Comparison of ENCODE assay signal across 8 cellular contexts in the genomic region with DNA sequence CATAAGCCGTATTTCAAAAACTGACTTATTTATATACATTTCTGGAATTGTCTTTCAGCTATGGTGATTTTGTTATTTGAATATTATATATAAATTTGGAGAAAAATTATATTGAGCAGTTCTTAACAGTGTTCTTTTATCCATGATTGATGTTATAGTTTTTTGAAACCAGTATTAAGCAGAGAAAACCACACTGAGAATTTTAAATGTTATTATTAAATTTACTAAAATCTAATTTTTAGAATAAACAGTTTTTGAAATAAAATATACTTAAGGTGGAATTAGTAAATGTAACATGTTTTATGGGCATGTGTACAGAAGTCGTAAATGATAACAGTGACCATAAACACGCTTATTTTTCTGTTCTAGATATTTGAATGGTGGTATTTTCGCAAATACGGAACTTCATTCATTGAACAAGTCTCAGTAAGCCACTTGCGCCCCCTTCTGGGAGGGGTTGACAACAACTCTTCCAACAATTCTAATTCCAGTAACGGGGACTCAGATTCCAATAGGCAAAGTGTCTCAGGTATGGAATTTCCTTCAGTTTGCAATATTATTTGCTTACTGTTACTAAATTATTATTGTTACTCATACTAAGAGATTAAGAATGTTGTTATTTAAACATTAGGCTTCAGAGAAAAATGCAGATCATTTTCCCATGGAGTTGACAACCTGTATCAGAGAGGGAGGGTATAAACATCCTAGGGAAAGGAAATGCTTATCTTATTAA.
DNase-seq lines count a peak whose midpoint lies in the region; ATAC-seq and TF ChIP-seq lines count a peak whose summit lies in the region.

No MANE protein-coding gene starts in this region.

- TF ChIP-seq RAD21 in Ishikawa (IDR thresholded peaks at IDR 0.05; ENCODE audit: low read depth), result peak; percentile 91

- H3K36me3 ChIP-seq in gastroesophageal sphincter (no peaks in the 10 kb centered on the region), transverse colon (no peaks in the 10 kb centered on the region)

- TF ChIP-seq CTCF in gastroesophageal sphincter (IDR thresholded peaks at IDR 0.05) (peak; percentile 83 to 89 (median 84)), osteocyte (IDR thresholded peaks at IDR 0.05) (peak; percentile 92), transverse colon (IDR thresholded peaks at IDR 0.05) (peak; percentile 82 to 90 (median 84))

- no peaks in the 10 kb centered on the region for H3K9me3 Mint-ChIP-seq in activated T-helper 2 cell treated with anti-CD3 and anti-CD28 coated beads, Interferon-gamma antibody, Interleukin-2, Interleukin-4, amounts not matched to agents 10 μg/mL and 5 μg/mL and 100 μg/mL, durations not matched to agents 14 hours and 24 hours and 36 hours
- no peaks in the 10 kb centered on the region for H3K9me3 Mint-ChIP-seq in osteocyte (ENCODE audit: unreplicated experiment)

- no peaks in the 10 kb centered on the region for H3K27me3 ChIP-seq in gastroesophageal sphincter
- no peaks in the 10 kb centered on the region for H3K27me3 ChIP-seq in transverse colon

- peaks cover 5% of the 10 kb centered on the region for H3K4me1 Mint-ChIP-seq in activated T-helper 2 cell treated with anti-CD3 and anti-CD28 coated beads, Interferon-gamma antibody, Interleukin-2, Interleukin-4, amounts not matched to agents 10 μg/mL and 5 μg/mL and 100 μg/mL, durations not matched to agents 14 hours and 24 hours and 36 hours (ENCODE audit: low read depth)
- peaks cover 41% of the 10 kb centered on the region for H3K4me1 Mint-ChIP-seq in osteocyte (ENCODE audit: unreplicated experiment)

- intact Hi-C loops in activated T-helper 2 cell treated with anti-CD3 and anti-CD28 coated beads, Interferon-gamma antibody, Interleukin-2, Interleukin-4, amounts not matched to agents 10 μg/mL and 5 μg/mL and 100 μg/mL, durations not matched to agents 14 hours and 24 hours and 36 hours (cut with micrococcal nuclease), result loop anchor here (1.0 to 2.0 kb wide), 3 partner anchors 131 to 189 kb away; no protein-coding TSS in a partner anchor
- intact Hi-C loops in transverse colon (cut with DNase I; ENCODE audit: low total_unique reads), result loop anchor here (5.0 kb wide), 1 partner anchor 137 kb away; no protein-coding TSS in a partner anchor

- H3K9me3 ChIP-seq in gastroesophageal sphincter, result no peaks in the 10 kb centered on the region
- H3K9me3 ChIP-seq in transverse colon, result no peaks in the 10 kb centered on the region

- DNase-seq in GM03348 (ENCODE audit: low spot score), result peak; percentile 57
- peak; percentile 70 for DNase-seq in RPMI7951 (ENCODE audit: low read depth)
- DNase-seq in activated T-helper 2 cell treated with anti-CD3 and anti-CD28 coated beads, Interferon-gamma antibody, Interleukin-2, Interleukin-4, amounts not matched to agents 10 μg/mL and 5 μg/mL and 100 μg/mL, durations not matched to agents 14 hours and 24 hours and 36 hours (ENCODE audit: low spot score), result peak; percentile 56
- peak; percentile 92 for DNase-seq in osteocyte (ENCODE audit: extremely low spot score, unreplicated experiment)
- peak; percentile 81 for DNase-seq in transverse colon
- no peak for DNase-seq in HuH-7.5 (ENCODE audit: low spot score)

- no peak overlapping the region for H3K27ac Mint-ChIP-seq in activated T-helper 2 cell treated with anti-CD3 and anti-CD28 coated beads, Interferon-gamma antibody, Interleukin-2, Interleukin-4, amounts not matched to agents 10 μg/mL and 5 μg/mL and 100 μg/mL, durations not matched to agents 14 hours and 24 hours and 36 hours
- H3K27ac Mint-ChIP-seq in osteocyte (ENCODE audit: unreplicated experiment), result no peak overlapping the region

- H3K4me3 Mint-ChIP-seq in activated T-helper 2 cell treated with anti-CD3 and anti-CD28 coated beads, Interferon-gamma antibody, Interleukin-2, Interleukin-4, amounts not matched to agents 10 μg/mL and 5 μg/mL and 100 μg/mL, durations not matched to agents 14 hours and 24 hours and 36 hours (ENCODE audit: low read depth), result no peak overlapping the region
- no peak overlapping the region for H3K4me3 Mint-ChIP-seq in osteocyte (ENCODE audit: unreplicated experiment)

- TF ChIP-seq EP300 in Ishikawa (IDR thresholded peaks at IDR 0.05; ENCODE audit: borderline replicate concordance), result no peak
- no peak for TF ChIP-seq EP300 in gastroesophageal sphincter (IDR thresholded peaks at IDR 0.05)
- TF ChIP-seq EP300 in transverse colon (IDR thresholded peaks at IDR 0.05; ENCODE audit: low read depth), result no peak

- H3K36me3 Mint-ChIP-seq in activated T-helper 2 cell treated with anti-CD3 and anti-CD28 coated beads, Interferon-gamma antibody, Interleukin-2, Interleukin-4, amounts not matched to agents 10 μg/mL and 5 μg/mL and 100 μg/mL, durations not matched to agents 14 hours and 24 hours and 36 hours (ENCODE audit: low read depth), result no peaks in the 10 kb centered on the region
- H3K36me3 Mint-ChIP-seq in osteocyte (ENCODE audit: unreplicated experiment), result peaks cover 21% of the 10 kb centered on the region

- H3K27ac ChIP-seq in gastroesophageal sphincter, result no peak overlapping the region
- H3K27ac ChIP-seq in transverse colon, result no peak overlapping the region

- in situ Hi-C loops in transverse colon (cut with MboI; ENCODE audit: low pct_ligation_motif_present in 1 of 4, low pct_unique_long_range_greater_than_20kb in 1 of 4, low sequenced_read_pairs in 3 of 4), result loop anchor here in 1 of 4 donors (5.0 kb wide), 1 partner anchor 132 kb away; no protein-coding TSS in a partner anchor

- TF ChIP-seq POLR2A in gastroesophageal sphincter (IDR thresholded peaks at IDR 0.05), result no peak
- TF ChIP-seq POLR2A in transverse colon (IDR thresholded peaks at IDR 0.05), result no peak

- H3K27me3 Mint-ChIP-seq in activated T-helper 2 cell treated with anti-CD3 and anti-CD28 coated beads, Interferon-gamma antibody, Interleukin-2, Interleukin-4, amounts not matched to agents 10 μg/mL and 5 μg/mL and 100 μg/mL, durations not matched to agents 14 hours and 24 hours and 36 hours (ENCODE audit: low read depth), result peaks cover 16% of the 10 kb centered on the region
- H3K27me3 Mint-ChIP-seq in osteocyte (ENCODE audit: unreplicated experiment), result no peaks in the 10 kb centered on the region

- 14 to 16% methylated on average over 7 of the region's 7 CpGs for WGBS in gastroesophageal sphincter (ENCODE audit: low coverage in 1 of 2), 2 donors
- WGBS in transverse colon (ENCODE audit: low coverage in 1 of 2), 2 donors, result 15 to 19% methylated on average over 7 of the region's 7 CpGs

- H3K4me1 ChIP-seq in gastroesophageal sphincter, result peaks cover 2 to 9% (median 3%) of the 10 kb centered on the region in 3 donors
- H3K4me1 ChIP-seq in transverse colon, result peaks cover under 1 to 17% (median 1%) of the 10 kb centered on the region in 4 donors

- H3K4me3 ChIP-seq in gastroesophageal sphincter (no peak overlapping the region), transverse colon (no peak overlapping the region)

- peak; percentile 28 for ATAC-seq in gastroesophageal sphincter

TF ChIP-seq in Ishikawa, 13 proteins besides CTCF, POLR2A, EP300 and RAD21:
- TF ChIP-seq, protein P1, sequence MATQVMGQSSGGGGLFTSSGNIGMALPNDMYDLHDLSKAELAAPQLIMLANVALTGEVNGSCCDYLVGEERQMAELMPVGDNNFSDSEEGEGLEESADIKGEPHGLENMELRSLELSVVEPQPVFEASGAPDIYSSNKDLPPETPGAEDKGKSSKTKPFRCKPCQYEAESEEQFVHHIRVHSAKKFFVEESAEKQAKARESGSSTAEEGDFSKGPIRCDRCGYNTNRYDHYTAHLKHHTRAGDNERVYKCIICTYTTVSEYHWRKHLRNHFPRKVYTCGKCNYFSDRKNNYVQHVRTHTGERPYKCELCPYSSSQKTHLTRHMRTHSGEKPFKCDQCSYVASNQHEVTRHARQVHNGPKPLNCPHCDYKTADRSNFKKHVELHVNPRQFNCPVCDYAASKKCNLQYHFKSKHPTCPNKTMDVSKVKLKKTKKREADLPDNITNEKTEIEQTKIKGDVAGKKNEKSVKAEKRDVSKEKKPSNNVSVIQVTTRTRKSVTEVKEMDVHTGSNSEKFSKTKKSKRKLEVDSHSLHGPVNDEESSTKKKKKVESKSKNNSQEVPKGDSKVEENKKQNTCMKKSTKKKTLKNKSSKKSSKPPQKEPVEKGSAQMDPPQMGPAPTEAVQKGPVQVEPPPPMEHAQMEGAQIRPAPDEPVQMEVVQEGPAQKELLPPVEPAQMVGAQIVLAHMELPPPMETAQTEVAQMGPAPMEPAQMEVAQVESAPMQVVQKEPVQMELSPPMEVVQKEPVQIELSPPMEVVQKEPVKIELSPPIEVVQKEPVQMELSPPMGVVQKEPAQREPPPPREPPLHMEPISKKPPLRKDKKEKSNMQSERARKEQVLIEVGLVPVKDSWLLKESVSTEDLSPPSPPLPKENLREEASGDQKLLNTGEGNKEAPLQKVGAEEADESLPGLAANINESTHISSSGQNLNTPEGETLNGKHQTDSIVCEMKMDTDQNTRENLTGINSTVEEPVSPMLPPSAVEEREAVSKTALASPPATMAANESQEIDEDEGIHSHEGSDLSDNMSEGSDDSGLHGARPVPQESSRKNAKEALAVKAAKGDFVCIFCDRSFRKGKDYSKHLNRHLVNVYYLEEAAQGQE (IDR thresholded peaks at IDR 0.05; ENCODE audit: low read depth), result no peak
- TF ChIP-seq TAF1 (IDR thresholded peaks at IDR 0.05; ENCODE audit: low read depth) (no peak), ZBTB7A (IDR thresholded peaks at IDR 0.05; ENCODE audit: low read depth) (no peak), FOXM1 (IDR thresholded peaks at IDR 0.05; ENCODE audit: borderline replicate concordance, low read depth) (no peak), NFIC (IDR thresholded peaks at IDR 0.05) (no peak), CREB1 (IDR thresholded peaks at IDR 0.05; ENCODE audit: low read depth) (no peak), EGR1 (IDR thresholded peaks at IDR 0.05) (no peak), TCF12 (IDR thresholded peaks at IDR 0.05; ENCODE audit: low read depth) (no peak), TEAD4 (IDR thresholded peaks at IDR 0.05) (no peak), CEBPB (IDR thresholded peaks at IDR 0.05) (no peak)
- TF ChIP-seq, protein P2, sequence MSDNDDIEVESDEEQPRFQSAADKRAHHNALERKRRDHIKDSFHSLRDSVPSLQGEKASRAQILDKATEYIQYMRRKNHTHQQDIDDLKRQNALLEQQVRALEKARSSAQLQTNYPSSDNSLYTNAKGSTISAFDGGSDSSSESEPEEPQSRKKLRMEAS (IDR thresholded peaks at IDR 0.05), result no peak
